ENCODE assay signal across 8 cellular contexts in genomic region chr9:65675589-65676021, GRCh38. TPM values are rescaled to one million over a fixed set of nuclear protein-coding genes. Genes with fewer than 3 reads are reported as not detected.
DNase-seq lines count a peak whose midpoint lies in the region; ATAC-seq and TF ChIP-seq lines count a peak whose summit lies in the region.
"Not testable (repeated sequence)": the region's sequence is repeated elsewhere in the genome, so short reads cannot be mapped to it uniquely, and the experiment has no call there.

ZNG1E (plus strand) TSS chr9:65675928; CDS start chr9:65675977, 49 bp downstream.

- TF ChIP-seq CTCF in cardiac muscle cell (IDR thresholded peaks at IDR 0.05; ENCODE audit: low read depth, low read length); uterus (IDR thresholded peaks at IDR 0.05): not testable (repeated sequence)

- not testable (repeated sequence) for H3K36me3 Mint-ChIP-seq in naive B cell

- H3K4me1 Mint-ChIP-seq in naive B cell, result not testable (repeated sequence)

- ATAC-seq in naive B cell (ENCODE audit: low read depth in 2 of 2), result not testable (repeated sequence)

- not testable (repeated sequence) for H3K27ac ChIP-seq in cardiac muscle cell
- peak within 1 kb of the TSS; percentile 49 to 70 for H3K27ac ChIP-seq in uterus

- intact Hi-C loops in uterus (cut with DNase I; ENCODE audit: low total_unique reads), result not testable (repeated sequence)

- H3K9me3 Mint-ChIP-seq in naive B cell, result not testable (repeated sequence)

- not testable (repeated sequence) for H3K4me1 ChIP-seq in cardiac muscle cell (ENCODE audit: low read depth); uterus

- H3K27me3 Mint-ChIP-seq in naive B cell, result not testable (repeated sequence)

- TF ChIP-seq POLR2A in GM19099 (IDR thresholded peaks at IDR 0.05; ENCODE audit: extremely low read depth, insufficient read length, low read depth), result peak; percentile 43
- not testable (repeated sequence) for TF ChIP-seq POLR2A in uterus (IDR thresholded peaks at IDR 0.05)

- not testable (repeated sequence) for H3K9me3 ChIP-seq in cardiac muscle cell (ENCODE audit: low read depth); uterus

- H3K27me3 ChIP-seq in cardiac muscle cell, uterus: not testable (repeated sequence)

- H3K36me3 ChIP-seq in cardiac muscle cell, uterus: not testable (repeated sequence)

- H3K27ac Mint-ChIP-seq in naive B cell, result peak within 1 kb of the TSS in 5 of 6 donors; percentile 62 to 92 (median 86)

- DNase-seq in RPMI7951 (ENCODE audit: low read depth), result not testable (repeated sequence)
- DNase-seq in activated CD8-positive, alpha-beta memory T cell treated with anti-CD3 and anti-CD28 coated beads, Interleukin-2, amount 50 U/mL, for 4 hours, result peak; percentile 66
- peak; percentile 65 for DNase-seq in central memory CD4-positive, alpha-beta T cell
- peak; percentile 25 to 47 for DNase-seq in cardiac muscle cell (ENCODE audit: low read depth in 1 of 2, low spot score in 1 of 2)
- peak; percentile 49 for DNase-seq in naive B cell
- DNase-seq in stimulated activated CD4-positive, alpha-beta T cell treated with anti-CD3 and anti-CD28 coated beads, Interleukin-1b, Interleukin-23, amount 100 ng/mL, for 48 hours, result peak; percentile 62
- peak; percentile 36 to 47 for DNase-seq in uterus

- H3K4me3 ChIP-seq in cardiac muscle cell (peak within 1 kb of the TSS; percentile 39), uterus (peak within 1 kb of the TSS; percentile 20 to 49)

- H3K4me3 Mint-ChIP-seq in naive B cell, result peak within 1 kb of the TSS; percentile 42 to 85 (median 74)

RNA-seq across cellular contexts. Expression of gene ZNG1E, which starts in this region (rescaled TPM):
- 32.4 and 35.8 TPM in 2 replicates for total RNA-seq in RPMI7951 (2014; rRNA removed; shearing (Covaris generic))
- 32.7 and 35.0 TPM in 2 replicates for total RNA-seq in cardiac muscle cell
- 57.2 and 70.6 TPM in 2 replicates for polyA plus RNA-seq in cardiac muscle cell
- polyA plus RNA-seq in naive B cell (ENCODE audit: low read depth in 6 of 6), result 10 to 100 TPM in 5 of 6 donors, 1 to 10 TPM in 1; 8.9 to 44.3 (median 28.1) TPM
- 10 to 100 TPM; 10.5 to 66.2 (median 55.9) TPM for total RNA-seq in uterus
